Comparison of ENCODE assay signal across 8 cellular contexts in the genomic region with DNA sequence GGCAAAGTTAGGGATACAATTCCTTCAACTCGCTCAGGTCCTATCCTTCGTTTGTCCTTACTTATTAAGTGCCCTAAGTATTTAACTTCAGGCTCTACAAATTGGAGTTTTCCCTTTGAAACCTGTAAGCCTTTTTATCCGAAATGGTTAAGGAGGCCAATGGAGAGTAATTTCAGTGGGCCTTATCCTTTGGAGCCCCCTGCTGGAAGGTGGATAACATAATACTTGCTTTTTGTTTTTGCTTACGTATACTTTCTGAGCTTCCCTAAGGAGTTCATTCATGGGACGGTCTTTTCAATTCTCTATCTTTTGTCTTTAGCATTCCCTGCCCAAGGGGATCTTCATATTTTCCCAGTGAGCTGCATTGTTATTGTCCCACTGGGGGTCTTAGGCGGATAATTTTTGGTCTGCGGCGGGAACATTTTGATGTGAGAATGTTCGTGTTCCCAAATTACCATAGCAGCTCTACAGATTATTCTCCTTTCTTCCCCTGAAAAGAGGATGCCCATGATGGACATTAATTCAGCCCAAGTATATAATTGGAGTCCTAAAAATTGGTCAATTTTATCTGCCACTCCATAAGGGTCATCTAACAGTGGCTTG. TPM values are rescaled to one million over a fixed set of nuclear protein-coding genes. Genes with fewer than 3 reads are reported as not detected.
DNase-seq lines count a peak whose midpoint lies in the region; ATAC-seq and TF ChIP-seq lines count a peak whose summit lies in the region.

No MANE protein-coding gene starts in this region.

- H3K36me3 ChIP-seq in psoas muscle (ENCODE audit: insufficient read depth in 1 of 2, low read depth in 1 of 2): no peaks in the 10 kb centered on the region

- DNase-seq in Right ventricle myocardium inferior (ENCODE audit: missing footprints): no peak
- no peak for DNase-seq in cardiac septum (ENCODE audit: low spot score)
- peak; percentile 17 for DNase-seq in NCI-H1694 treated with DMSO at 0.1 percent for 48 hours (lab: John Stamatoyannopoulos, UW)
- peak; percentile 3 to 16 for DNase-seq in activated CD4-positive, alpha-beta T cell treated with anti-CD3 and anti-CD28 coated beads, Interleukin-2, amount 50 U/mL, for 4 hours
- peak in 35 of 42 donors; percentile 22 to 86 (median 63) for DNase-seq in head of caudate nucleus
- no peak for DNase-seq in psoas muscle
- DNase-seq in mesenteric fat pad (ENCODE audit: low spot score): no peak

- ATAC-seq in Right ventricle myocardium inferior (peak; percentile 42), psoas muscle (peak in 3 of 4 donors; percentile 71 to 93 (median 77)), HG03097 (IDR thresholded peaks at IDR 0.05; ENCODE audit: low FRiP score, unreplicated experiment) (no peak)

- H3K4me1 ChIP-seq in psoas muscle: no peaks in the 10 kb centered on the region

- H3K9me3 ChIP-seq in psoas muscle: peaks cover 5% of the 10 kb centered on the region

- H3K27ac ChIP-seq in psoas muscle: no peak overlapping the region

- H3K4me3 ChIP-seq in psoas muscle: no peak overlapping the region

- no peaks in the 10 kb centered on the region for H3K27me3 ChIP-seq in psoas muscle (ENCODE audit: insufficient read depth in 3 of 3, low read length in 2 of 3)

- peak; percentile 73 for TF ChIP-seq CTCF in psoas muscle (IDR thresholded peaks at IDR 0.05)

- 53 to 63% (median 56%) methylated on average over 9 of the region's 9 CpGs for WGBS in psoas muscle, 3 donors

- intact Hi-C loops in Right ventricle myocardium inferior (cut with DNase I) (loop anchor here (2.0 to 10.0 kb wide), 4 partner anchors 35 to 423 kb away; a partner anchor contains a TSS), cardiac septum (cut with DNase I) (loop anchor here (5.0 to 10.0 kb wide), 3 partner anchors 143 to 420 kb away; no protein-coding TSS in a partner anchor), head of caudate nucleus (cut with DNase I) (loop anchor here (5.0 to 10.0 kb wide), 2 partner anchors 235 to 423 kb away; no protein-coding TSS in a partner anchor), psoas muscle (cut with DNase I) (loop anchor here (2.0 to 5.0 kb wide), 3 partner anchors 235 to 425 kb away; no protein-coding TSS in a partner anchor)

RNA-seq across cellular contexts. Expression of a gene that starts 34.4 kb away (rescaled TPM):
- total RNA-seq in Right ventricle myocardium inferior (30.9 TPM), cardiac septum (30.1 TPM), psoas muscle (10 to 100 TPM; 29.7 to 36.8 (median 34.5) TPM), mesenteric fat pad (38.7 TPM)
- 10 to 100 TPM; 17.1 to 30.5 (median 19.8) TPM for polyA plus RNA-seq in psoas muscle

RNA-seq across cellular contexts. Expression of a gene that starts 41.3 kb away (rescaled TPM):
- 5.6 TPM for total RNA-seq in Right ventricle myocardium inferior
- total RNA-seq in cardiac septum: 1.5 TPM
- 1 to 10 TPM; 1.3 to 4.2 (median 1.7) TPM for total RNA-seq in psoas muscle
- polyA plus RNA-seq in psoas muscle: 1 to 10 TPM; 1.2 to 3.0 (median 2.3) TPM
- 15.8 TPM for total RNA-seq in mesenteric fat pad

Comparison
In these comparisons a context has a peak if more than half of its experiments do, and no peak if none do; other contexts are left out.
1. DNase-seq: peak in NCI-H1694 treated with DMSO at 0.1 percent for 48 hours (single experiment), activated CD4-positive, alpha-beta T cell treated with anti-CD3 and anti-CD28 coated beads, Interleukin-2, amount 50 U/mL, for 4 hours (2 of 2) and head of caudate nucleus (35 of 42); none in Right ventricle myocardium inferior (single experiment), cardiac septum (single experiment), psoas muscle (0 of 2) and mesenteric fat pad (single experiment).